In genomic region chr7:90320801-90321494, GRCh38 we compare ENCODE assay signal across 8 cellular contexts.
DNase-seq lines count a peak whose midpoint lies in the region; ATAC-seq and TF ChIP-seq lines count a peak whose summit lies in the region.

TSS of gene FAM237B (minus strand) at chr7:90321304. CDS start at chr7:90319748, 1,556 bp downstream.

- DNase-seq in activated CD4-positive, alpha-beta T cell treated with anti-CD3 and anti-CD28 coated beads for 48 hours, result peak; percentile 16
- no peak for DNase-seq in activated CD4-positive, alpha-beta T cell treated with anti-CD3 and anti-CD28 coated beads, Interleukin-2, amount 50 U/mL, for 48 hours
- DNase-seq in astrocyte of the spinal cord (ENCODE audit: low read depth, low spot score) (peak; percentile 10), islet precursor cell (peak; percentile 69), SIG-M5 treated with dmso at 0.1 percent for 504 hours (lab: John Stamatoyannopoulos, UW; ENCODE audit: unreplicated experiment) (no peak)
- peak; percentile 5 for DNase-seq in stimulated activated naive CD8-positive, alpha-beta T cell treated with anti-CD3 and anti-CD28 coated beads, Interleukin-15, Interleukin-2, amounts not matched to agents 100 U/mL and 50 U/mL, for 24 hours

- no peaks in the 10 kb centered on the region for H3K4me1 Mint-ChIP-seq in stimulated activated memory B cell treated with anti-CD40 and anti-IgM and Interleukin-4, amounts not matched to agents 10 μg/mL and 1 μg/mL and 100 μg/mL, for 72 hours

- H3K4me3 ChIP-seq in astrocyte of the spinal cord (ENCODE audit: low read depth, low read length), result peak within 1 kb of the TSS; percentile 20

- TF ChIP-seq CTCF in astrocyte of the spinal cord (IDR thresholded peaks at IDR 0.05; ENCODE audit: low read depth, low read length), result no peak

- peak; percentile 52 for ATAC-seq in stimulated activated naive CD8-positive, alpha-beta T cell treated with anti-CD3 and anti-CD28 coated beads, Interleukin-15, Interleukin-2, amounts not matched to agents 100 U/mL and 50 U/mL, for 24 hours
- ATAC-seq in stimulated activated memory B cell treated with anti-CD40 and anti-IgM and Interleukin-4, amounts not matched to agents 10 μg/mL and 1 μg/mL and 100 μg/mL, for 72 hours, result no peak
- no peak for ATAC-seq in GM21737 (IDR thresholded peaks at IDR 0.05; ENCODE audit: unreplicated experiment)

- in situ Hi-C loops in astrocyte of the spinal cord (cut with HindIII; ENCODE audit: low sequenced_read_pairs), result no loop called here

- H3K36me3 Mint-ChIP-seq in stimulated activated memory B cell treated with anti-CD40 and anti-IgM and Interleukin-4, amounts not matched to agents 10 μg/mL and 1 μg/mL and 100 μg/mL, for 72 hours, result no peaks in the 10 kb centered on the region

- H3K4me3 Mint-ChIP-seq in stimulated activated memory B cell treated with anti-CD40 and anti-IgM and Interleukin-4, amounts not matched to agents 10 μg/mL and 1 μg/mL and 100 μg/mL, for 72 hours, result no peak within 1 kb of the TSS

- no peaks in the 10 kb centered on the region for H3K9me3 Mint-ChIP-seq in stimulated activated memory B cell treated with anti-CD40 and anti-IgM and Interleukin-4, amounts not matched to agents 10 μg/mL and 1 μg/mL and 100 μg/mL, for 72 hours

- H3K27me3 Mint-ChIP-seq in stimulated activated memory B cell treated with anti-CD40 and anti-IgM and Interleukin-4, amounts not matched to agents 10 μg/mL and 1 μg/mL and 100 μg/mL, for 72 hours, result peaks cover 51% of the 10 kb centered on the region

- H3K27ac Mint-ChIP-seq in stimulated activated memory B cell treated with anti-CD40 and anti-IgM and Interleukin-4, amounts not matched to agents 10 μg/mL and 1 μg/mL and 100 μg/mL, for 72 hours, result no peak within 1 kb of the TSS

Comparison
In these comparisons a context has a peak if more than half of its experiments do, and no peak if none do; other contexts are left out.
1. DNase-seq: peak in activated CD4-positive, alpha-beta T cell treated with anti-CD3 and anti-CD28 coated beads for 48 hours (single experiment), astrocyte of the spinal cord (single experiment), islet precursor cell (single experiment) and stimulated activated naive CD8-positive, alpha-beta T cell treated with anti-CD3 and anti-CD28 coated beads, Interleukin-15, Interleukin-2, amounts not matched to agents 100 U/mL and 50 U/mL, for 24 hours (single experiment); none in activated CD4-positive, alpha-beta T cell treated with anti-CD3 and anti-CD28 coated beads, Interleukin-2, amount 50 U/mL, for 48 hours (0 of 2) and SIG-M5 treated with dmso at 0.1 percent for 504 hours (single experiment).